In the genomic region with DNA sequence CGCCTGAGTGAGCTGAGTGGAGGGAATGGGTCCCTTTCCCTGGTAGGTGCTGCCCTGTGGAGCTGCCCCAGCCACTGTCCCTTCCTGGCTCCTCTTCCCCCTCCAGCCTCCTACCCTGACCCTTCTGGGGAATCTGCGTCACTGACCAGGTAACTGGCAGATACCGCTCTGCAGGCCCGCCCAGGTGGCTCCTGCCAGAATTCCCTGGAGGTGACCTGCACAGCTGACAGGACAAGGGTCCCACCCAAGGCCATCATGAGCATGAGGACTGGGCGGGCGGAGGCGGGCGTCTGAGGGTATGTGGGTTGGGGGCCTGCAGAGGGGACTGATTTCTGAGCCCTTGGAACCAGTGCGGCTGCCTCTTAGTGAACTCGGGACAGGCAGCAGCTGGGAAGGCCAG, we compare ENCODE assay signal across 23 cellular contexts. TPM values are rescaled to one million over a fixed set of nuclear protein-coding genes. Genes with fewer than 3 reads are reported as not detected.
"Had no signal": no experiment of that assay in that cellular context is flagged by ENCODE, and none has a peak within 500 bp of the region (broad histone marks: within the 10 kb centered on the region; RNA-seq: fewer than 3 reads in every experiment).

No MANE protein-coding gene starts in this region.

- H3K4me3 ChIP-seq: coronary artery, left lung, lung, suprapubic skin had no signal

- H3K4me1 ChIP-seq: left lung had no signal

- H3K36me3 ChIP-seq: left lung had no signal

- H3K27ac ChIP-seq: coronary artery, left lung, suprapubic skin, VCaP had no signal

- H3K4me2 ChIP-seq: SK-N-SH had no signal

- ATAC-seq: activated CD4-positive, CD25-positive, alpha-beta regulatory T cell treated with anti-CD3 and anti-CD28 coated beads, Interleukin-2, amount 50 U/mL, for 24 hours; activated T-cell treated with anti-CD3 and anti-CD28 coated beads, Interleukin-2, amount 50 U/mL, for 72 hours; left lung; natural killer cell; stimulated activated naive CD8-positive, alpha-beta T cell treated with anti-CD3 and anti-CD28 coated beads, Interleukin-15, Interleukin-2, amounts not matched to agents 100 U/mL and 50 U/mL, for 24 hours had no signal

- H3K27me3 ChIP-seq: left lung, suprapubic skin had no signal

- DNase-seq: activated CD4-positive, alpha-beta memory T cell treated with anti-CD3 and anti-CD28 coated beads, Interleukin-2, amount 10 ng/mL, durations not matched to agents 7 days and 5 days; activated CD4-positive, alpha-beta T cell treated with anti-CD3 and anti-CD28 coated beads, Interleukin-2, amount 10 ng/mL, durations not matched to agents 24 days and 14 days; activated effector memory CD4-positive, alpha-beta T cell treated with Interleukin-2 at 50 U/mL for 16 hours; activated naive CD4-positive, alpha-beta T cell treated with anti-CD3 and anti-CD28 coated beads for 36 hours; activated naive CD8-positive, alpha-beta T cell treated with anti-CD3 and anti-CD28 coated beads, Interleukin-2, amount 10 ng/mL, durations not matched to agents 7 days and 5 days; activated T-cell treated with anti-CD3 and anti-CD28 coated beads, Interleukin-2, amount 50 U/mL, for 72 hours; amniotic stem cell; endodermal cell; kidney; left lung; natural killer cell; nucleus accumbens; SK-N-SH; stimulated activated CD4-positive, alpha-beta T cell treated with anti-CD3 and anti-CD28 coated beads, Interleukin-4, amount 100 ng/mL, for 24 hours; stimulated activated naive CD8-positive, alpha-beta T cell treated with anti-CD3 and anti-CD28 coated beads, Interleukin-15, Interleukin-2, amounts not matched to agents 100 U/mL and 50 U/mL, for 24 hours had no signal

- H3K9me3 ChIP-seq: left lung, SK-N-SH, suprapubic skin had no signal

- FAIRE-seq: kidney had no signal

- H3K9ac ChIP-seq: SK-N-SH had no signal

RNA-seq across cellular contexts. Expression of gene AADACL4, which starts 58.3 kb away (rescaled TPM):
- total RNA-seq: activated CD4-positive, alpha-beta memory T cell treated with anti-CD3 and anti-CD28 coated beads, Interleukin-2, amount 10 ng/mL, durations not matched to agents 7 days and 5 days; activated CD4-positive, alpha-beta T cell treated with anti-CD3 and anti-CD28 coated beads, Interleukin-2, amount 10 ng/mL, durations not matched to agents 24 days and 14 days; activated naive CD4-positive, alpha-beta T cell treated with anti-CD3 and anti-CD28 coated beads for 36 hours; activated naive CD8-positive, alpha-beta T cell treated with anti-CD3 and anti-CD28 coated beads, Interleukin-2, amount 10 ng/mL, durations not matched to agents 7 days and 5 days; activated T-cell treated with anti-CD3 and anti-CD28 coated beads, Interleukin-2, amount 50 U/mL, for 72 hours; bronchial epithelial cell; endodermal cell; left lung; lung; natural killer cell; renal cortical epithelial cell; suprapubic skin; T-helper 2 cell treated with Interferon-gamma antibody and Interleukin-4, amounts not matched to agents 100 ng/mL and 5 ng/mL, for 36 hours had no signal
- polyA plus RNA-seq: lung had no signal
